In genomic region chr9:76161546-76161945, GRCh38 we compare ENCODE assay signal across 11 cellular contexts.
DNase-seq lines count a peak whose midpoint lies in the region; ATAC-seq and TF ChIP-seq lines count a peak whose summit lies in the region.
"Had no signal": no experiment of that assay in that cellular context is flagged by ENCODE, and none has a peak within 500 bp of the region (broad histone marks: within the 10 kb centered on the region; RNA-seq: fewer than 3 reads in every experiment).

No MANE protein-coding gene starts in this region.

- H3K4me3 ChIP-seq in astrocyte of the spinal cord (ENCODE audit: low read depth, low read length) (no peak overlapping the region), smooth muscle cell (no peak overlapping the region)
- H3K4me3 ChIP-seq in naive thymus-derived CD4-positive, alpha-beta T cell (ENCODE audit: low read length): no peak overlapping the region
- H3K4me3 ChIP-seq: pancreas, suprapubic skin had no signal

- 41% methylated on average over 12 of the region's 12 CpGs for WGBS in smooth muscle cell (ENCODE audit: low lambda C conversion rate)

- no peaks in the 10 kb centered on the region for H3K9me3 ChIP-seq in smooth muscle cell (replicated peaks; ENCODE audit: low read depth)
- H3K9me3 ChIP-seq in naive thymus-derived CD4-positive, alpha-beta T cell (ENCODE audit: control insufficient read depth in 2 of 3, low read length in 3 of 3): no peaks in the 10 kb centered on the region
- H3K9me3 ChIP-seq: pancreas, suprapubic skin had no signal

- H3K27ac ChIP-seq in smooth muscle cell (ENCODE audit: low read depth): peak overlapping the region; percentile 69
- no peak overlapping the region for H3K27ac ChIP-seq in naive thymus-derived CD4-positive, alpha-beta T cell (ENCODE audit: low read depth, low read length)
- H3K27ac ChIP-seq: pancreas, suprapubic skin had no signal

- peaks cover 0 to 11% (median 8%) of the 10 kb centered on the region in 7 donors for H3K4me1 Mint-ChIP-seq in naive thymus-derived CD4-positive, alpha-beta T cell

- no peak overlapping the region for H3K4me3 Mint-ChIP-seq in naive thymus-derived CD4-positive, alpha-beta T cell

- peak overlapping the region; percentile 47 for H2AFZ ChIP-seq in smooth muscle cell (ENCODE audit: low read depth)

- TF ChIP-seq CTCF in astrocyte of the spinal cord (IDR thresholded peaks at IDR 0.05; ENCODE audit: low read depth, low read length) (no peak), smooth muscle cell (IDR thresholded peaks at IDR 0.05; ENCODE audit: borderline replicate concordance, insufficient read depth, poor library complexity, severe bottlenecking) (no peak)

- H3K79me2 ChIP-seq in smooth muscle cell (ENCODE audit: low read depth): no peaks in the 10 kb centered on the region

- H4K20me1 ChIP-seq in smooth muscle cell (ENCODE audit: low read depth): no peaks in the 10 kb centered on the region

- no peak overlapping the region for H3K27ac Mint-ChIP-seq in naive thymus-derived CD4-positive, alpha-beta T cell

- H3K4me1 ChIP-seq in smooth muscle cell (ENCODE audit: low read depth): peaks cover 17% of the 10 kb centered on the region
- H3K4me1 ChIP-seq in naive thymus-derived CD4-positive, alpha-beta T cell (ENCODE audit: control insufficient read depth in 2 of 2, insufficient read depth in 2 of 2, low read length in 2 of 2): no peaks in the 10 kb centered on the region
- H3K4me1 ChIP-seq: pancreas had no signal

- CTCF ChIA-PET in naive thymus-derived CD4-positive, alpha-beta T cell (lab: Charles Lee): no interaction called here

- H3K9ac ChIP-seq in smooth muscle cell (ENCODE audit: low read depth): no peak overlapping the region

- peak overlapping the region; percentile 71 for H3K4me2 ChIP-seq in smooth muscle cell

- no peaks in the 10 kb centered on the region for H3K27me3 Mint-ChIP-seq in naive thymus-derived CD4-positive, alpha-beta T cell

- POLR2A ChIA-PET in naive thymus-derived CD4-positive, alpha-beta T cell (lab: Charles Lee): interaction anchor here (0.6 kb wide), 1 partner anchor 113 kb away, joined by 4 read pairs; no protein-coding TSS in a partner anchor

- in situ Hi-C loops in astrocyte of the spinal cord (cut with HindIII; ENCODE audit: low sequenced_read_pairs): no loop called here

- intact Hi-C loops in naive thymus-derived CD4-positive, alpha-beta T cell (cut with micrococcal nuclease): loop anchor here in 1 of 2 donors (5.0 kb wide), 1 partner anchor 269 kb away; the partner anchor contains the start of gene PCSK5

- no peaks in the 10 kb centered on the region for H3K9me3 Mint-ChIP-seq in naive thymus-derived CD4-positive, alpha-beta T cell

- ATAC-seq in HG03139 (IDR thresholded peaks at IDR 0.05; ENCODE audit: unreplicated experiment): no peak
- ATAC-seq in GM21576 (IDR thresholded peaks at IDR 0.05; ENCODE audit: unreplicated experiment): no peak
- no peak for ATAC-seq in naive thymus-derived CD4-positive, alpha-beta T cell
- no peak for ATAC-seq in HG03460 (IDR thresholded peaks at IDR 0.05; ENCODE audit: unreplicated experiment)

- DNase-seq in GM03348 (ENCODE audit: low spot score) (peak; percentile 74), astrocyte of the spinal cord (ENCODE audit: low read depth, low spot score) (peak; percentile 74), iris pigment epithelial cell (ENCODE audit: low read depth) (peak; percentile 80), smooth muscle cell (lab: John Stamatoyannopoulos, UW; ENCODE audit: unreplicated experiment) (no peak)
- DNase-seq in naive thymus-derived CD4-positive, alpha-beta T cell: no peak
- DNase-seq: C1 segment of cervical spinal cord, pancreas had no signal

- H3K36me3 Mint-ChIP-seq in naive thymus-derived CD4-positive, alpha-beta T cell: peaks cover 10 to 80% (median 55%) of the 10 kb centered on the region in 5 donors

- no peaks in the 10 kb centered on the region for H3K36me3 ChIP-seq in smooth muscle cell (ENCODE audit: low read depth)
- H3K36me3 ChIP-seq in naive thymus-derived CD4-positive, alpha-beta T cell (ENCODE audit: control insufficient read depth in 2 of 3, insufficient read depth in 3 of 3, low read length in 3 of 3): peaks cover 0 to 61% (median 7%) of the 10 kb centered on the region in 3 experiments

- peaks cover 5% of the 10 kb centered on the region for H3F3A ChIP-seq in smooth muscle cell (ENCODE audit: low read depth)

- no peaks in the 10 kb centered on the region for H3K27me3 ChIP-seq in smooth muscle cell (ENCODE audit: low read depth)
- no peaks in the 10 kb centered on the region for H3K27me3 ChIP-seq in naive thymus-derived CD4-positive, alpha-beta T cell (ENCODE audit: control insufficient read depth in 2 of 2, insufficient read depth in 2 of 2, low read length in 2 of 2)
- H3K27me3 ChIP-seq: pancreas, suprapubic skin had no signal

Comparison
In these comparisons a context has a peak if more than half of its experiments do, and no peak if none do; other contexts are left out.
1. DNase-seq: peak in GM03348 (single experiment), astrocyte of the spinal cord (single experiment) and iris pigment epithelial cell (single experiment); none in smooth muscle cell (single experiment) and naive thymus-derived CD4-positive, alpha-beta T cell (0 of 9).